In the genomic region with DNA sequence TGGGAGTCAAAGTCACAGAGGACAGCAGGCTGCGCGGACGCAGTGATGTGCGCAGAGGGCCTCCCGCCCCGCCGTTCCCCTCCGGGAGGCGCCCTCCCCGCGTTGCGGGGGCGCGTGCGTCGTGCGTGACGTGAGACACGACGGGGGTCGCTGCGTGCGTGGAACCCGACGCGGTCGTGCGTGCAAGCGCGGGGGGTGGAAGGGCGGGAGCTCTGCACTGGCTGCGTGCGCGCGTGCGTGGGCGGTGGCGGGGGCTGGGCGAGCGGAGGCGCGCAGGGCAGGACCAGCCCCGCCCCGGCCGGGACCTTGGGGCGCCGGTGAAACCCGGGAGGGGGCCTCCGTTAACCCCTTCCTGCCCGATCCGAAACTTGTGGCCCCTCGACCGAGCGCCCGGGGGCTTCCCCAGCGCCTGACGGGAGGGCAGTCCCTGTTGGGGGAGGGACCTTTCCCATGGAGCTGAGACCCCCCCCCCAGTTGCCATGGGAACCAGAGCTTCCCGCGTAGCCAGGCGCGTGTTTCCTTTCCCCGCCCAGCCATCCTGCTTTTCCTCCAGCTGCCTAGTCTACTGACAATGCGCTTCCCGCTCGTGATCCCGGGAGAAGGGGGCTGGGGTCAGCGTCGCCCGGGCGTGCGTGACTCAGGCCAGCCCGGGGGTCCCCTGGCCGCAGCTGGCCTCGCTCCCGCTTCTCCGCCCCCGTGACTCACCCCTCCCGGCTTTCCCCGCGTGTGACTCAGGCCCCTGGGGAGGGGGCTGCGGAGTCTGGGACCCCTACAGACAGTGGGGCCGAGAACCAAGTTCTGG, we compare ENCODE assay signal across 8 cellular contexts. TPM values are rescaled to one million over a fixed set of nuclear protein-coding genes. Genes with fewer than 3 reads are reported as not detected.
DNase-seq lines count a peak whose midpoint lies in the region; ATAC-seq and TF ChIP-seq lines count a peak whose summit lies in the region.

No MANE protein-coding gene starts in this region.

- intact Hi-C loops in left cardiac atrium (cut with DNase I) = no loop called here

- peaks cover 50% of the 10 kb centered on the region for H3K4me1 Mint-ChIP-seq in activated naive CD8-positive, alpha-beta T cell treated with anti-CD3 and anti-CD28 coated beads, Interleukin-2, amount 50 U/mL, for 24 hours
- peaks cover 10% of the 10 kb centered on the region for H3K4me1 Mint-ChIP-seq in progenitor cell of endocrine pancreas (ENCODE audit: low read depth)

- H3K4me3 Mint-ChIP-seq in activated naive CD8-positive, alpha-beta T cell treated with anti-CD3 and anti-CD28 coated beads, Interleukin-2, amount 50 U/mL, for 24 hours = peak overlapping the region; percentile 76
- peak overlapping the region; percentile 78 for H3K4me3 Mint-ChIP-seq in progenitor cell of endocrine pancreas (ENCODE audit: low read depth)

- TF ChIP-seq CTCF in AG10803 (conservative IDR thresholded peaks at IDR 0.05; ENCODE audit: low read length) (no peak), progenitor cell of endocrine pancreas (IDR thresholded peaks at IDR 0.05; ENCODE audit: unreplicated experiment) (no peak), upper lobe of left lung (IDR thresholded peaks at IDR 0.05) (peak in 4 of 6 experiments; percentile 16 to 54 (median 37))

- H3K27me3 ChIP-seq in upper lobe of left lung = no peaks in the 10 kb centered on the region

- 0% methylated on average over 10 to 54 of the region's 82 CpGs for WGBS in upper lobe of left lung, 2 donors

- no peaks in the 10 kb centered on the region for H3K9me3 ChIP-seq in upper lobe of left lung

- H3K4me3 ChIP-seq in AG10803 (ENCODE audit: low read length) = peak overlapping the region; percentile 63
- peak overlapping the region; percentile 18 to 52 (median 45) for H3K4me3 ChIP-seq in upper lobe of left lung

- no peaks in the 10 kb centered on the region for H3K27me3 Mint-ChIP-seq in activated naive CD8-positive, alpha-beta T cell treated with anti-CD3 and anti-CD28 coated beads, Interleukin-2, amount 50 U/mL, for 24 hours
- peaks cover 11% of the 10 kb centered on the region for H3K27me3 Mint-ChIP-seq in progenitor cell of endocrine pancreas

- H3K9me3 Mint-ChIP-seq in activated naive CD8-positive, alpha-beta T cell treated with anti-CD3 and anti-CD28 coated beads, Interleukin-2, amount 50 U/mL, for 24 hours = no peaks in the 10 kb centered on the region
- no peaks in the 10 kb centered on the region for H3K9me3 Mint-ChIP-seq in progenitor cell of endocrine pancreas (ENCODE audit: low read depth)

- peak; percentile 83 for DNase-seq in AG10803 (ENCODE audit: low read depth)
- peak; percentile 44 to 68 for DNase-seq in Kasumi-1 (lab: John Stamatoyannopoulos, UW)
- DNase-seq in SW480 (ENCODE audit: low spot score) = peak; percentile 55
- peak; percentile 93 for DNase-seq in activated naive CD8-positive, alpha-beta T cell treated with anti-CD3 and anti-CD28 coated beads, Interleukin-2, amount 50 U/mL, for 24 hours
- DNase-seq in left cardiac atrium = peak; percentile 95
- no peak for DNase-seq in progenitor cell of endocrine pancreas (ENCODE audit: low spot score, unreplicated experiment)
- DNase-seq in upper lobe of left lung = peak; percentile 85 to 99

- TF ChIP-seq EP300 in upper lobe of left lung (IDR thresholded peaks at IDR 0.05) = peak; percentile 92 to 97 (median 94)

- no peaks in the 10 kb centered on the region for H3K36me3 ChIP-seq in upper lobe of left lung

- peak overlapping the region; percentile 96 to 100 (median 98) for H3K27ac ChIP-seq in upper lobe of left lung

- TF ChIP-seq POLR2A in GM19099 (IDR thresholded peaks at IDR 0.05; ENCODE audit: extremely low read depth, insufficient read length, low read depth) (peak; percentile 71), upper lobe of left lung (IDR thresholded peaks at IDR 0.05) (peak in 2 of 4 donors; percentile 37 to 87)

- H3K27ac Mint-ChIP-seq in activated naive CD8-positive, alpha-beta T cell treated with anti-CD3 and anti-CD28 coated beads, Interleukin-2, amount 50 U/mL, for 24 hours = peak overlapping the region; percentile 96
- H3K27ac Mint-ChIP-seq in progenitor cell of endocrine pancreas = peak overlapping the region; percentile 96

- no peaks in the 10 kb centered on the region for H3K36me3 Mint-ChIP-seq in activated naive CD8-positive, alpha-beta T cell treated with anti-CD3 and anti-CD28 coated beads, Interleukin-2, amount 50 U/mL, for 24 hours (ENCODE audit: low read depth)
- H3K36me3 Mint-ChIP-seq in progenitor cell of endocrine pancreas (ENCODE audit: insufficient read depth) = no peaks in the 10 kb centered on the region

- H3K4me1 ChIP-seq in upper lobe of left lung = peaks cover 74 to 85% (median 76%) of the 10 kb centered on the region in 4 donors

- ATAC-seq in activated naive CD8-positive, alpha-beta T cell treated with anti-CD3 and anti-CD28 coated beads, Interleukin-2, amount 50 U/mL, for 24 hours = peak; percentile 38
- ATAC-seq in left cardiac atrium = peak; percentile 69 to 78
- peak; percentile 42 to 76 for ATAC-seq in upper lobe of left lung (ENCODE audit: low FRiP score in 2 of 2)

RNA-seq across cellular contexts. Expression of a gene that starts 7.3 kb away (rescaled TPM):
- total RNA-seq in left cardiac atrium (10 to 100 TPM; 16.8 to 28.8 TPM), progenitor cell of endocrine pancreas (115 TPM in 2 replicates), upper lobe of left lung (100 to 1,000 TPM in 2 of 6 donors, 10 to 100 TPM in 4; 48.9 to 367 (median 79.6) TPM)

RNA-seq across cellular contexts. Expression of a gene that starts 8.7 kb away (rescaled TPM):
- total RNA-seq in left cardiac atrium (100 to 1,000 TPM in 1 of 2 donors, 10 to 100 TPM in 1; 46.6 to 216 TPM), progenitor cell of endocrine pancreas (5.7 and 6.0 TPM in 2 replicates), upper lobe of left lung (100 to 1,000 TPM; 127 to 422 (median 354) TPM)

RNA-seq across cellular contexts. Expression of a gene that starts 19.0 kb away (rescaled TPM):
- total RNA-seq in left cardiac atrium = 100 to 1,000 TPM; 525 to 629 TPM
- 524 and 554 TPM in 2 replicates for total RNA-seq in progenitor cell of endocrine pancreas
- 100 to 1,000 TPM in 4 of 6 donors, 10 to 100 TPM in 2; 57.6 to 173 (median 123) TPM for total RNA-seq in upper lobe of left lung

RNA-seq across cellular contexts. Expression of a gene that starts 19.2 kb away (rescaled TPM):
- total RNA-seq in left cardiac atrium = 1 to 10 TPM; 1.8 to 3.2 TPM
- total RNA-seq in progenitor cell of endocrine pancreas = 16.5 and 22.7 TPM in 2 replicates
- total RNA-seq in upper lobe of left lung = 1 to 10 TPM in 2 of 6 donors, not detected in 4; 4.6 to 6.0 TPM

RNA-seq across cellular contexts. Expression of a gene that starts 23.8 kb away (rescaled TPM):
- total RNA-seq in left cardiac atrium (1 to 10 TPM; 5.6 to 8.1 TPM), progenitor cell of endocrine pancreas (32.8 and 37.4 TPM in 2 replicates), upper lobe of left lung (1 to 10 TPM; 4.2 to 7.6 (median 5.6) TPM)

Comparison
In these comparisons a context has a peak if more than half of its experiments do, and no peak if none do; other contexts are left out.
1. CTCF ChIP-seq: peak in upper lobe of left lung (4 of 6); none in AG10803 (single experiment) and progenitor cell of endocrine pancreas (single experiment).
2. Peak in every context shown above with its lines, with median percentiles within 50 percentile points of each other: ATAC-seq.